In the genomic region with DNA sequence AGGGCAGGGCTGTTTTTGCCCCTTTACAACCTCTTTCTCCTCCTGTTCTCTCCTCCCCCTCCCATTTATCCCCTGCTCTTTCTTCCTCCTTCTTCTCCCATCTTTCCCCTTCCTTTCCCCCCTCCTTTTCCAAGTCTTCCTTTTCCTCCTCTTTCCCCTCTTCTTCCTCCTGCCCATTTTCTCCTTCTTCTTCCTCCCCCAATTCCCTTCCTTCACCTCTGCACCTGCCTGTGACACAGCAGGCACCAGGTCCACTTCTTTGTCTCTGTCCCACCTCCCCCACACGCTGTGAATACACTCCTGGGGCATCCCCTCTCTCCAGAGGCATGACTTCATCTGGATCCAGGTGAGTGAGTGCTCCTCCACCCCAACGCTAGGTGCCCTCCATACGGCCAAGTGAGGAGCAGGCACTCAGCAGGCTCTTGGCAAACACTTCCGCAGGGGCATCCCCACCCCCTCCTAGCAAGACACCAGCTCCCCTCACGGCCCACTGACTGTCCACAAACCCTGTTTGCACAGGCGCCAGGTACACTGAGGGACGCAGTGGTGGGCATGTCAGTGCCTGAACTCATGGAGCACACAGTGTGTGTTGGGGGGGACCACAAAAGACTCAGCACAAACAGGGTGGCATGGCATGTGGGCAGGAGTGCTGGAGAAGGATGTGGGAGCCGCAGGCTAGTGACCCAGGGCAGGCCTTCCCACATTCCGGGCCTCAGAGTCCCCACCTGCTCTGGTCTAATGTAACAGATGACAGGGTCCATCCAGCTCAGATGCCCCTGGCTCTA, we compare ENCODE assay signal across 10 cellular contexts. TPM values are rescaled to one million over a fixed set of nuclear protein-coding genes. Genes with fewer than 3 reads are reported as not detected.
DNase-seq lines count a peak whose midpoint lies in the region; ATAC-seq and TF ChIP-seq lines count a peak whose summit lies in the region.
"Had no signal": no experiment of that assay in that cellular context is flagged by ENCODE, and none has a peak within 500 bp of the region (broad histone marks: within the 10 kb centered on the region; RNA-seq: fewer than 3 reads in every experiment).

No MANE protein-coding gene starts in this region.

- TF ChIP-seq CTCF in Caco-2 (IDR thresholded peaks at IDR 0.05; ENCODE audit: insufficient read depth in 1 of 2, low read depth in 1 of 2, low read length in 1 of 2, severe bottlenecking in 1 of 2, unreplicated experiment in 1 of 2) (no peak), neural progenitor cell (IDR thresholded peaks at IDR 0.05) (no peak)

- H3K4me1 ChIP-seq in Caco-2: peaks cover 16% of the 10 kb centered on the region
- H3K4me1 ChIP-seq in neural progenitor cell: peaks cover 13% of the 10 kb centered on the region

- H3K27ac Mint-ChIP-seq in Caco-2 (ENCODE audit: unreplicated experiment) (peak overlapping the region; percentile 35), neural progenitor cell (no peak overlapping the region)
- H3K27ac Mint-ChIP-seq in central memory CD8-positive, alpha-beta T cell (ENCODE audit: low read depth): no peak overlapping the region

- CTCF ChIA-PET in Caco-2 (lab: Charles Lee): interaction anchor here (0.9 kb wide), 1 partner anchor 73 kb away, joined by 4 read pairs; no protein-coding TSS in a partner anchor

- H3K9me3 ChIP-seq in Caco-2 (no peaks in the 10 kb centered on the region), neural progenitor cell (ENCODE audit: low read depth) (no peaks in the 10 kb centered on the region)

- H3K9me3 Mint-ChIP-seq in Caco-2 (ENCODE audit: unreplicated experiment): no peaks in the 10 kb centered on the region
- no peaks in the 10 kb centered on the region for H3K9me3 Mint-ChIP-seq in central memory CD8-positive, alpha-beta T cell
- H3K9me3 Mint-ChIP-seq in neural progenitor cell: no peaks in the 10 kb centered on the region

- H3K4me3 ChIP-seq in Caco-2 (ENCODE audit: low read depth, low read length) (no peak overlapping the region), neural progenitor cell (no peak overlapping the region)

- H4K20me1 ChIP-seq in neural progenitor cell (ENCODE audit: low read depth): peaks cover 23% of the 10 kb centered on the region

- H3K4me1 Mint-ChIP-seq in Caco-2 (ENCODE audit: low read depth, unreplicated experiment) (peaks cover 10% of the 10 kb centered on the region), neural progenitor cell (peaks cover 19% of the 10 kb centered on the region)
- H3K4me1 Mint-ChIP-seq in central memory CD8-positive, alpha-beta T cell: peaks cover 5% of the 10 kb centered on the region

- H3F3A ChIP-seq in neural progenitor cell (ENCODE audit: low read depth): peaks cover 7% of the 10 kb centered on the region

- no peak for ATAC-seq in central memory CD8-positive, alpha-beta T cell (replicated peaks; ENCODE audit: extremely low read depth, poor library complexity, severe bottlenecking)
- no peak for ATAC-seq in GM18511 (IDR thresholded peaks at IDR 0.05; ENCODE audit: unreplicated experiment)

- no peak overlapping the region for H2AFZ ChIP-seq in neural progenitor cell (replicated peaks)

- POLR2A ChIA-PET in Caco-2 (lab: Charles Lee): no interaction called here

- H3K27ac ChIP-seq in neural progenitor cell: no peak overlapping the region

- H3K9ac ChIP-seq in neural progenitor cell: no peak overlapping the region

- H3K36me3 Mint-ChIP-seq in Caco-2 (ENCODE audit: insufficient read depth, unreplicated experiment): peaks cover 7% of the 10 kb centered on the region
- peaks cover 1% of the 10 kb centered on the region for H3K36me3 Mint-ChIP-seq in central memory CD8-positive, alpha-beta T cell (ENCODE audit: insufficient read depth)
- no peaks in the 10 kb centered on the region for H3K36me3 Mint-ChIP-seq in neural progenitor cell

- BruUV-seq in Caco-2 (replicated peaks; lab: Mats Ljungman, UMichigan): no TSS peak

- H3K79me2 ChIP-seq in neural progenitor cell (ENCODE audit: low read depth): peaks cover 30% of the 10 kb centered on the region

- peak overlapping the region; percentile 72 for H3K4me2 ChIP-seq in neural progenitor cell

- H3K36me3 ChIP-seq in Caco-2 (ENCODE audit: control insufficient read depth, insufficient read depth, low read length) (peaks cover 2% of the 10 kb centered on the region; the same call in 1 of the 2 replicates), neural progenitor cell (no peaks in the 10 kb centered on the region)

- H3K4me3 Mint-ChIP-seq in Caco-2 (ENCODE audit: unreplicated experiment) (peak overlapping the region; percentile 64), neural progenitor cell (peak overlapping the region; percentile 84)
- peak overlapping the region; percentile 84 for H3K4me3 Mint-ChIP-seq in central memory CD8-positive, alpha-beta T cell

- no peaks in the 10 kb centered on the region for H3K27me3 Mint-ChIP-seq in Caco-2 (ENCODE audit: insufficient read depth, unreplicated experiment)
- peaks cover 16% of the 10 kb centered on the region for H3K27me3 Mint-ChIP-seq in central memory CD8-positive, alpha-beta T cell
- H3K27me3 Mint-ChIP-seq in neural progenitor cell (ENCODE audit: insufficient read depth, low read depth): peaks cover 9% of the 10 kb centered on the region

- H3K27me3 ChIP-seq in Caco-2 (replicated peaks; ENCODE audit: control insufficient read depth, insufficient read depth, low read length) (no peaks in the 10 kb centered on the region), neural progenitor cell (peaks cover 11% of the 10 kb centered on the region)

- intact Hi-C loops in Caco-2 (cut with micrococcal nuclease; ENCODE audit: unreplicated experiment): no loop called here

- no peak for DNase-seq in Caco-2
- DNase-seq in NCI-H146 treated with DMSO at 0.1 percent for 48 hours (lab: John Stamatoyannopoulos, UW; ENCODE audit: unreplicated experiment): peak; percentile 37
- DNase-seq in central memory CD8-positive, alpha-beta T cell (ENCODE audit: low spot score in 2 of 2): no peak
- DNase-seq in neural progenitor cell (ENCODE audit: low spot score): no peak
- no peak for DNase-seq in HuH-7.5 (ENCODE audit: low spot score)
- no peak for DNase-seq in stimulated activated CD4-positive, alpha-beta T cell treated with anti-CD3 and anti-CD28 coated beads, Interleukin-2, amount 100 ng/mL, for 24 hours
- DNase-seq: erythroblast, T-helper 9 cell had no signal

RNA-seq across cellular contexts. Expression of gene TLDC2, which starts 10.7 kb away (rescaled TPM):
- total RNA-seq in Caco-2 (2022): 0.14 TPM in 1 of 2 replicates, not detected in the other
- 2.4 and 3.8 TPM in 2 replicates for total RNA-seq in neural progenitor cell (ENCODE audit: low replicate concordance)
- total RNA-seq: NCI-H460 had no signal
